Comparison of ENCODE assay signal across 11 cellular contexts in the genomic region with DNA sequence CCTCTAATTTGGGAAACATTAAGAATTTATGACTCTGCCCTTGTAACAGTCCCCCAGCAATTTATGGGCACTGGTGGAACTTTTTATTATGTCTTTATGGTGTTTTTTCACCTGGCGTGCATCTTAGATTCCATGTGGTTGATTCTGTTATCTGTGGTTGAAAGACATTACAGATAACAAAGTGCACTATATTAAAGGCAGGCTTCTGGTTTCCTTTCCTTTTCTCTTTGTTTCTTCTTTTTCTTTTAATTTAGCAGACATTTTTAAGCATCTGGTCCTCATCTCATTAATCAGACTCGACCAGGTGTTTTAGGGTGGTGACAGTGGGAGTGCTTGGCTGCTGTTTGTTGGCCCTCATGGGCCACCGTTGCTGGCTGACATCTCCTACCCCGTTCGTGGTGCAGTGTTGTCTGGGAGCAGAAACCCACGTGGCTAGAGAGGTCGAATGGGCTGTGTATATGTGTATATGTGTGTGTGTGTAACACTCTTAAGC.
DNase-seq lines count a peak whose midpoint lies in the region; ATAC-seq and TF ChIP-seq lines count a peak whose summit lies in the region.
"Had no signal": no experiment of that assay in that cellular context is flagged by ENCODE, and none has a peak within 500 bp of the region (broad histone marks: within the 10 kb centered on the region; RNA-seq: fewer than 3 reads in every experiment).

No MANE protein-coding gene starts in this region.

- TF ChIP-seq CTCF in BE2C (IDR thresholded peaks at IDR 0.05; ENCODE audit: low read depth, low read length) = no peak
- no peak for TF ChIP-seq CTCF in ascending aorta (IDR thresholded peaks at IDR 0.05)
- no peak for TF ChIP-seq CTCF in mucosa of descending colon (IDR thresholded peaks at IDR 0.05)
- TF ChIP-seq CTCF in endodermal cell (conservative IDR thresholded peaks at IDR 0.05) = no peak
- TF ChIP-seq CTCF in MCF 10A (IDR thresholded peaks at IDR 0.05; ENCODE audit: unreplicated experiment) = no peak

- intact Hi-C loops in ascending aorta (cut with DNase I) = no loop called here
- intact Hi-C loops in mucosa of descending colon (cut with DNase I, micrococcal nuclease) = loop anchor here in 1 of 2 donors (10.0 kb wide), 1 partner anchor 104 kb away; a partner anchor contains a TSS
- intact Hi-C loops in MCF 10A (cut with micrococcal nuclease) = no loop called here

- BruUV-seq in MCF 10A (replicated peaks; lab: Mats Ljungman, UMichigan) = no TSS peak

- peak; percentile 83 for DNase-seq in BE2C
- peak; percentile 75 for DNase-seq in Jurkat, Clone E6-1 (ENCODE audit: low read depth, low spot score)
- no peak for DNase-seq in ascending aorta (ENCODE audit: low spot score in 2 of 2)
- DNase-seq in mucosa of descending colon = no peak
- no peak for DNase-seq in GOT3 (lab: John Stamatoyannopoulos, UW)
- DNase-seq in endodermal cell = no peak
- no peak for DNase-seq in MCF 10A (ENCODE audit: unreplicated experiment)
- DNase-seq in activated effector memory CD4-positive, alpha-beta T cell treated with Interleukin-2 at 50 U/mL for 16 hours = no peak
- DNase-seq: NCI-H524 treated with DMSO at 0.1 percent for 48 hours; stimulated activated naive B cell treated with anti-CD40 and anti-IgM and Interleukin-4, amounts not matched to agents 10 μg/mL and 1 μg/mL and 100 μg/mL, for 72 hours had no signal

- no peaks in the 10 kb centered on the region for H3K36me3 Mint-ChIP-seq in endodermal cell (ENCODE audit: low read depth)
- no peaks in the 10 kb centered on the region for H3K36me3 Mint-ChIP-seq in MCF 10A (ENCODE audit: insufficient read depth, unreplicated experiment)
- H3K36me3 Mint-ChIP-seq: stimulated activated naive B cell treated with anti-CD40 and anti-IgM and Interleukin-4, amounts not matched to agents 10 μg/mL and 1 μg/mL and 100 μg/mL, for 72 hours had no signal

- H3K27me3 Mint-ChIP-seq in endodermal cell (ENCODE audit: insufficient read depth) = peaks cover 39% of the 10 kb centered on the region
- H3K27me3 Mint-ChIP-seq in MCF 10A (ENCODE audit: insufficient read depth, unreplicated experiment) = no peaks in the 10 kb centered on the region

- H3K4me1 Mint-ChIP-seq in endodermal cell = peaks cover 15% of the 10 kb centered on the region
- peaks cover 19% of the 10 kb centered on the region for H3K4me1 Mint-ChIP-seq in MCF 10A (ENCODE audit: insufficient read depth, unreplicated experiment)

- H3K27ac ChIP-seq in ascending aorta = peak overlapping the region; percentile 56 to 61
- no peak overlapping the region for H3K27ac ChIP-seq in endodermal cell (ENCODE audit: low read depth, low read length)
- H3K27ac ChIP-seq: coronary artery had no signal

- CTCF ChIA-PET in MCF 10A (lab: Yijun Ruan, JAX) = no interaction called here

- H3K27ac Mint-ChIP-seq in endodermal cell (no peak overlapping the region), MCF 10A (ENCODE audit: low read depth, unreplicated experiment) (no peak overlapping the region)
- H3K27ac Mint-ChIP-seq: stimulated activated naive B cell treated with anti-CD40 and anti-IgM and Interleukin-4, amounts not matched to agents 10 μg/mL and 1 μg/mL and 100 μg/mL, for 72 hours had no signal

- H3K27me3 ChIP-seq in BE2C (no peaks in the 10 kb centered on the region), ascending aorta (no peaks in the 10 kb centered on the region), endodermal cell (ENCODE audit: control insufficient read depth, insufficient read depth, low read length, poor library complexity, severe bottlenecking) (peaks cover 35% of the 10 kb centered on the region)

- peak; percentile 31 for ATAC-seq in mucosa of descending colon
- ATAC-seq: stimulated activated naive B cell treated with anti-CD40 and anti-IgM and Interleukin-4, amounts not matched to agents 10 μg/mL and 1 μg/mL and 100 μg/mL, for 72 hours had no signal

- H3K9me3 ChIP-seq in BE2C (no peaks in the 10 kb centered on the region), ascending aorta (no peaks in the 10 kb centered on the region), mucosa of descending colon (no peaks in the 10 kb centered on the region), endodermal cell (ENCODE audit: control insufficient read depth, low read length) (no peaks in the 10 kb centered on the region)

- peaks cover 16% of the 10 kb centered on the region for H3K4me1 ChIP-seq in BE2C
- H3K4me1 ChIP-seq in ascending aorta = peaks cover 13 to 26% of the 10 kb centered on the region in 2 donors
- peaks cover 12% of the 10 kb centered on the region for H3K4me1 ChIP-seq in mucosa of descending colon (ENCODE audit: low read depth)
- no peaks in the 10 kb centered on the region for H3K4me1 ChIP-seq in endodermal cell (ENCODE audit: control insufficient read depth, insufficient read depth, low read length)

- POLR2A ChIA-PET in MCF 10A (lab: Yijun Ruan, JAX) = interaction anchor here (1.7 kb wide), 2 partner anchors 79 to 107 kb away, joined by 8 to 15 read pairs; a partner anchor contains a TSS

- H3K9me3 Mint-ChIP-seq in endodermal cell (no peaks in the 10 kb centered on the region), MCF 10A (ENCODE audit: unreplicated experiment) (no peaks in the 10 kb centered on the region)
- H3K9me3 Mint-ChIP-seq: stimulated activated naive B cell treated with anti-CD40 and anti-IgM and Interleukin-4, amounts not matched to agents 10 μg/mL and 1 μg/mL and 100 μg/mL, for 72 hours had no signal

- H3K4me3 Mint-ChIP-seq in endodermal cell (no peak overlapping the region), MCF 10A (ENCODE audit: unreplicated experiment) (no peak overlapping the region)
- H3K4me3 Mint-ChIP-seq: stimulated activated naive B cell treated with anti-CD40 and anti-IgM and Interleukin-4, amounts not matched to agents 10 μg/mL and 1 μg/mL and 100 μg/mL, for 72 hours had no signal

- no peak overlapping the region for H3K9ac ChIP-seq in endodermal cell (ENCODE audit: extremely low read depth, low read length, poor library complexity, severe bottlenecking)

- H3K4me3 ChIP-seq in BE2C (ENCODE audit: low read depth, low read length) = no peak overlapping the region
- no peak overlapping the region for H3K4me3 ChIP-seq in Jurkat, Clone E6-1 (ENCODE audit: low read length)
- H3K4me3 ChIP-seq in ascending aorta = no peak overlapping the region
- H3K4me3 ChIP-seq in mucosa of descending colon = no peak overlapping the region
- no peak overlapping the region for H3K4me3 ChIP-seq in endodermal cell (ENCODE audit: low read length)
- H3K4me3 ChIP-seq: coronary artery had no signal

- 86% methylated on average over 7 of the region's 7 CpGs; no CpG with 5 or more reads in 1 of the 2 experiments for WGBS in endodermal cell (ENCODE audit: insufficient coverage in 1 of 2, insufficient read length in 1 of 2), 2 experiments

- H3K36me3 ChIP-seq in BE2C (no peaks in the 10 kb centered on the region), ascending aorta (no peaks in the 10 kb centered on the region), mucosa of descending colon (ENCODE audit: low read depth) (no peaks in the 10 kb centered on the region), endodermal cell (ENCODE audit: control insufficient read depth, insufficient read depth, low read length) (no peaks in the 10 kb centered on the region)

Comparison
In these comparisons a context has a peak if more than half of its experiments do, and no peak if none do; other contexts are left out.
1. DNase-seq: peak in BE2C (single experiment) and Jurkat, Clone E6-1 (single experiment); none in ascending aorta (0 of 2), mucosa of descending colon (0 of 3), GOT3 (single experiment), endodermal cell (single experiment), MCF 10A (single experiment) and activated effector memory CD4-positive, alpha-beta T cell treated with Interleukin-2 at 50 U/mL for 16 hours (single experiment).